27 cellular contexts compared by ENCODE assay signal in genomic region chr5:42235241-42235640, GRCh38.
"Had no signal": no experiment of that assay in that cellular context is flagged by ENCODE, and none has a peak within 500 bp of the region (broad histone marks: within the 10 kb centered on the region; RNA-seq: fewer than 3 reads in every experiment).

No MANE protein-coding gene starts in this region.

- H3K36me3 ChIP-seq: esophagus muscularis mucosa, heart left ventricle had no signal

- DNase-seq: activated CD4-positive, alpha-beta memory T cell treated with anti-CD3 and anti-CD28 coated beads for 36 hours; activated CD4-positive, alpha-beta T cell treated with anti-CD3 and anti-CD28 coated beads for 36 hours; activated CD4-positive, alpha-beta T cell treated with anti-CD3 and anti-CD28 coated beads, Interleukin-2, amount 10 ng/mL, durations not matched to agents 24 days and 14 days; activated CD4-positive, CD25-positive, alpha-beta regulatory T cell; activated CD4-positive, CD25-positive, alpha-beta regulatory T cell treated with anti-CD3 and anti-CD28 coated beads, Interleukin-2, amount 50 U/mL, for 72 hours; activated CD8-positive, alpha-beta memory T cell treated with anti-CD3 and anti-CD28 coated beads, Interleukin-2, amount 50 U/mL, for 48 hours; activated gamma-delta T cell; activated naive CD4-positive, alpha-beta T cell; activated naive CD4-positive, alpha-beta T cell treated with anti-CD3 and anti-CD28 coated beads, Interleukin-2, amount 10 ng/mL, durations not matched to agents 7 days and 5 days; activated naive CD8-positive, alpha-beta T cell treated with anti-CD3 and anti-CD28 coated beads, Interleukin-2, amount 10 ng/mL, durations not matched to agents 7 days and 5 days; activated T-cell treated with anti-CD3 and anti-CD28 coated beads for 4 hours; activated T-cell treated with anti-CD3 and anti-CD28 coated beads, Interleukin-2, amount 50 U/mL, for 24 hours; activated T-cell treated with anti-CD3 and anti-CD28 coated beads, Interleukin-2, amount 50 U/mL, for 72 hours; amniotic stem cell; anterior cingulate cortex; body of pancreas; caudate nucleus; cortex of kidney; dermis blood vessel endothelial cell; effector CD4-positive, alpha-beta T cell; effector memory CD8-positive, alpha-beta T cell; erythroblast; glutamatergic neuron; heart left ventricle; T-helper 2 cell had no signal

- ATAC-seq: activated CD4-positive, alpha-beta T cell treated with anti-CD3 and anti-CD28 coated beads for 36 hours; activated naive CD4-positive, alpha-beta T cell treated with anti-CD3 and anti-CD28 coated beads, Interleukin-2, amount 50 U/mL, for 72 hours; activated T-cell treated with anti-CD3 and anti-CD28 coated beads, Interleukin-2, amount 50 U/mL, for 72 hours; body of pancreas; effector memory CD8-positive, alpha-beta T cell; heart left ventricle had no signal

- H3K27ac ChIP-seq: body of pancreas, esophagus muscularis mucosa, heart left ventricle had no signal

- H3K4me1 ChIP-seq: body of pancreas, esophagus muscularis mucosa, heart left ventricle had no signal

- H3K27me3 ChIP-seq: body of pancreas, esophagus muscularis mucosa had no signal

- H3K9me3 ChIP-seq: body of pancreas, esophagus muscularis mucosa, heart left ventricle had no signal

- H3K4me3 ChIP-seq: body of pancreas, esophagus muscularis mucosa, heart left ventricle had no signal
